Comparison of ENCODE assay signal across 9 cellular contexts in the genomic region with DNA sequence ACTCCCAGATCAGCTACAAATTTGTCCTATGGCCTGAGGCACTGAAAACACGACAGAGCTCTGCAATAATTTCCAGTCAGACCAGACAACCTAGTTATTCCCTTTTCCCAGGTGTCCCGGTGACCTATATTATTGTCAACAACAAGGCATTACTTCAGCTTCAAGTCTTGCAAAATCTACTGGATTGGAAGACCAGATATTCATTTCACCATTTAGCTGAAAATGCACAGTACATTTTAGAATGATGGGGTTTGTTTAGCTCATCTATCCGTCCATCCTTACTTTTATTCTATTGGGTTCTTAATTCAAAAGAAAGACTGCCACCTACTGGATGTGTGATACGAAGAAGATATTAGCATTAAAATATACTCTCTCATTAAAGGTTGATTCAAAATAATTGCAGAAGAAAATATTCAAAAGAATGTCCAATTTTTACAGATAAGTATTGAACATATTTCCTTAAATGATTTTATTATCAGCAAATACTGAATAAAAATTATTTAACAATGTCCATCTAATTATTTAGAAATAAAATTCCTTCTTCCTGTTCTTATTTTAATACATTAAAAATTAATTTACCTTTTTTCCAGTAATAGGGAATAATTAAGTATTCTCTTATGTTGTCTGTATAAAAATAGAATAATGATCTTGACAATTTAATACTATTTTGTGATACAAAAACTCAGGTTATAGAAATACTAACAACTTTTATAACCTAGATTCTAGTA.
DNase-seq lines count a peak whose midpoint lies in the region; ATAC-seq and TF ChIP-seq lines count a peak whose summit lies in the region.
"Had no signal": no experiment of that assay in that cellular context is flagged by ENCODE, and none has a peak within 500 bp of the region (broad histone marks: within the 10 kb centered on the region; RNA-seq: fewer than 3 reads in every experiment).

No MANE protein-coding gene starts in this region.

- no peaks in the 10 kb centered on the region for H3K9me3 ChIP-seq in breast epithelium

- no peak overlapping the region for H3K4me3 Mint-ChIP-seq in nephron
- H3K4me3 Mint-ChIP-seq: T-helper 1 cell treated with Interleukin-12 subunit alpha and Interleukin-12 subunit beta and Interleukin-4 antibody, amounts not matched to agents 30 μg/mL and 1 μg/mL, for 36 hours had no signal

- peaks cover 17% of the 10 kb centered on the region for H3K4me1 Mint-ChIP-seq in nephron

- TF ChIP-seq POLR2A in breast epithelium (IDR thresholded peaks at IDR 0.05) (no peak), GM18505 (IDR thresholded peaks at IDR 0.05; ENCODE audit: borderline replicate concordance, extremely low read depth, insufficient read depth, insufficient read length) (no peak)

- H3K9me3 Mint-ChIP-seq in nephron, result no peaks in the 10 kb centered on the region
- H3K9me3 Mint-ChIP-seq: T-helper 1 cell treated with Interleukin-12 subunit alpha and Interleukin-12 subunit beta and Interleukin-4 antibody, amounts not matched to agents 30 μg/mL and 1 μg/mL, for 36 hours had no signal

- no peaks in the 10 kb centered on the region for H3K36me3 ChIP-seq in breast epithelium

- H3K4me1 ChIP-seq in breast epithelium, result no peaks in the 10 kb centered on the region

- DNase-seq in NCI-H2171 (lab: John Stamatoyannopoulos, UW), result peak; percentile 14
- peak in 1 of 2 donors; percentile 54 for DNase-seq in breast epithelium (ENCODE audit: low spot score in 2 of 2)
- no peak for DNase-seq in left colon

- intact Hi-C loops in breast epithelium (cut with DNase I; ENCODE audit: low total_unique reads), result no loop called here
- intact Hi-C loops in left colon (cut with DNase I, micrococcal nuclease), result no loop called here

- H3K27me3 ChIP-seq in breast epithelium, result no peaks in the 10 kb centered on the region

- no peaks in the 10 kb centered on the region for H3K27me3 Mint-ChIP-seq in nephron (ENCODE audit: low read depth)

- ATAC-seq in GM19351 (IDR thresholded peaks at IDR 0.05; ENCODE audit: unreplicated experiment) (peak; percentile 48), HG03342 (IDR thresholded peaks at IDR 0.05; ENCODE audit: unreplicated experiment) (no peak), left colon (no peak), GM18505 (IDR thresholded peaks at IDR 0.05; ENCODE audit: unreplicated experiment) (no peak), GM19463 (IDR thresholded peaks at IDR 0.05; ENCODE audit: unreplicated experiment) (no peak)

- H3K27ac Mint-ChIP-seq in nephron, result peak overlapping the region in 2 of 3 experiments; percentile 21 to 47
- H3K27ac Mint-ChIP-seq: T-helper 1 cell treated with Interleukin-12 subunit alpha and Interleukin-12 subunit beta and Interleukin-4 antibody, amounts not matched to agents 30 μg/mL and 1 μg/mL, for 36 hours had no signal

- no peak overlapping the region for H3K4me3 ChIP-seq in breast epithelium

- TF ChIP-seq CTCF in breast epithelium (IDR thresholded peaks at IDR 0.05), result peak in 2 of 3 donors; percentile 26 to 42
- peak; percentile 34 to 63 (median 46) for TF ChIP-seq CTCF in nephron (IDR thresholded peaks at IDR 0.05; ENCODE audit: unreplicated experiment in 3 of 3)

- peak overlapping the region in 1 of 2 donors; percentile 10 for H3K27ac ChIP-seq in breast epithelium

- no peaks in the 10 kb centered on the region for H3K36me3 Mint-ChIP-seq in nephron (ENCODE audit: low read depth)
